1 cellular context compared by ENCODE assay signal in genomic region chr6:34671362-34671761, GRCh38.
TF ChIP-seq lines count a peak whose summit lies in the region.

No MANE protein-coding gene starts in this region.

TF ChIP-seq in GM23338, 12 proteins besides CTCF, POLR2A, EP300 and RAD21 (continued from another document):
- TF ChIP-seq, protein P1, sequence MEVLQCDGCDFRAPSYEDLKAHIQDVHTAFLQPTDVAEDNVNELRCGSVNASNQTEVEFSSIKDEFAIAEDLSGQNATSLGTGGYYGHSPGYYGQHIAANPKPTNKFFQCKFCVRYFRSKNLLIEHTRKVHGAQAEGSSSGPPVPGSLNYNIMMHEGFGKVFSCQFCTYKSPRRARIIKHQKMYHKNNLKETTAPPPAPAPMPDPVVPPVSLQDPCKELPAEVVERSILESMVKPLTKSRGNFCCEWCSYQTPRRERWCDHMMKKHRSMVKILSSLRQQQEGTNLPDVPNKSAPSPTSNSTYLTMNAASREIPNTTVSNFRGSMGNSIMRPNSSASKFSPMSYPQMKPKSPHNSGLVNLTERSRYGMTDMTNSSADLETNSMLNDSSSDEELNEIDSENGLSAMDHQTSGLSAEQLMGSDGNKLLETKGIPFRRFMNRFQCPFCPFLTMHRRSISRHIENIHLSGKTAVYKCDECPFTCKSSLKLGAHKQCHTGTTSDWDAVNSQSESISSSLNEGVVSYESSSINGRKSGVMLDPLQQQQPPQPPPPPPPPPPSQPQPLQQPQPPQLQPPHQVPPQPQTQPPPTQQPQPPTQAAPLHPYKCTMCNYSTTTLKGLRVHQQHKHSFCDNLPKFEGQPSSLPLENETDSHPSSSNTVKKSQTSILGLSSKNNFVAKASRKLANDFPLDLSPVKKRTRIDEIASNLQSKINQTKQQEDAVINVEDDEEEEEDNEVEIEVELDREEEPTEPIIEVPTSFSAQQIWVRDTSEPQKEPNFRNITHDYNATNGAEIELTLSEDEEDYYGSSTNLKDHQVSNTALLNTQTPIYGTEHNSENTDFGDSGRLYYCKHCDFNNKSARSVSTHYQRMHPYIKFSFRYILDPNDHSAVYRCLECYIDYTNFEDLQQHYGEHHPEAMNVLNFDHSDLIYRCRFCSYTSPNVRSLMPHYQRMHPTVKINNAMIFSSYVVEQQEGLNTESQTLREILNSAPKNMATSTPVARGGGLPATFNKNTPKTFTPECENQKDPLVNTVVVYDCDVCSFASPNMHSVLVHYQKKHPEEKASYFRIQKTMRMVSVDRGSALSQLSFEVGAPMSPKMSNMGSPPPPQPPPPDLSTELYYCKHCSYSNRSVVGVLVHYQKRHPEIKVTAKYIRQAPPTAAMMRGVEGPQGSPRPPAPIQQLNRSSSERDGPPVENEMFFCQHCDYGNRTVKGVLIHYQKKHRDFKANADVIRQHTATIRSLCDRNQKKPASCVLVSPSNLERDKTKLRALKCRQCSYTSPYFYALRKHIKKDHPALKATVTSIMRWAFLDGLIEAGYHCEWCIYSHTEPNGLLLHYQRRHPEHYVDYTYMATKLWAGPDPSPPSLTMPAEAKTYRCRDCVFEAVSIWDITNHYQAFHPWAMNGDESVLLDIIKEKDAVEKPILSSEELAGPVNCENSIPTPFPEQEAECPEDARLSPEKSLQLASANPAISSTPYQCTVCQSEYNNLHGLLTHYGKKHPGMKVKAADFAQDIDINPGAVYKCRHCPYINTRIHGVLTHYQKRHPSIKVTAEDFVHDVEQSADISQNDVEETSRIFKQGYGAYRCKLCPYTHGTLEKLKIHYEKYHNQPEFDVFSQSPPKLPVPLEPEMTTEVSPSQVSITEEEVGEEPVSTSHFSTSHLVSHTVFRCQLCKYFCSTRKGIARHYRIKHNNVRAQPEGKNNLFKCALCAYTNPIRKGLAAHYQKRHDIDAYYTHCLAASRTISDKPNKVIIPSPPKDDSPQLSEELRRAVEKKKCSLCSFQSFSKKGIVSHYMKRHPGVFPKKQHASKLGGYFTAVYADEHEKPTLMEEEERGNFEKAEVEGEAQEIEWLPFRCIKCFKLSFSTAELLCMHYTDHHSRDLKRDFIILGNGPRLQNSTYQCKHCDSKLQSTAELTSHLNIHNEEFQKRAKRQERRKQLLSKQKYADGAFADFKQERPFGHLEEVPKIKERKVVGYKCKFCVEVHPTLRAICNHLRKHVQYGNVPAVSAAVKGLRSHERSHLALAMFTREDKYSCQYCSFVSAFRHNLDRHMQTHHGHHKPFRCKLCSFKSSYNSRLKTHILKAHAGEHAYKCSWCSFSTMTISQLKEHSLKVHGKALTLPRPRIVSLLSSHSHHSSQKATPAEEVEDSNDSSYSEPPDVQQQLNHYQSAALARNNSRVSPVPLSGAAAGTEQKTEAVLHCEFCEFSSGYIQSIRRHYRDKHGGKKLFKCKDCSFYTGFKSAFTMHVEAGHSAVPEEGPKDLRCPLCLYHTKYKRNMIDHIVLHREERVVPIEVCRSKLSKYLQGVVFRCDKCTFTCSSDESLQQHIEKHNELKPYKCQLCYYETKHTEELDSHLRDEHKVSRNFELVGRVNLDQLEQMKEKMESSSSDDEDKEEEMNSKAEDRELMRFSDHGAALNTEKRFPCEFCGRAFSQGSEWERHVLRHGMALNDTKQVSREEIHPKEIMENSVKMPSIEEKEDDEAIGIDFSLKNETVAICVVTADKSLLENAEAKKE (CRISPR knock-in tag; IDR thresholded peaks at IDR 0.05) = no peak
- no peak for TF ChIP-seq CREB1 (CRISPR knock-in tag; IDR thresholded peaks at IDR 0.05; ENCODE audit: low read depth)
- no peak for TF ChIP-seq NANOG (IDR thresholded peaks at IDR 0.05; ENCODE audit: borderline replicate concordance)
- no peak for TF ChIP-seq ETS1 (IDR thresholded peaks at IDR 0.05)
- no peak for TF ChIP-seq JUNB (IDR thresholded peaks at IDR 0.05; ENCODE audit: unreplicated experiment)
